In genomic region chr4:67723949-67724348, GRCh38 we compare ENCODE assay signal across 1 cellular context.
TF ChIP-seq lines count a peak whose summit lies in the region.

No MANE protein-coding gene starts in this region.

TF ChIP-seq in H1, 55 proteins besides CTCF, POLR2A, EP300 and RAD21:
- TF ChIP-seq CBX5 (IDR thresholded peaks at IDR 0.05; ENCODE audit: low read depth, low read length), result no peak
- TF ChIP-seq MAX (IDR thresholded peaks at IDR 0.05), result 0 out of 2 replicates have a peak, but pooled peaks have one; percentile 19
- 0 out of 2 replicates have a peak, but pooled peaks have one; percentile 37 for TF ChIP-seq JUN (IDR thresholded peaks at IDR 0.05; ENCODE audit: low read depth, low read length)
- peak; percentile 42; the same call in 1 of the 2 replicates for TF ChIP-seq YY1 (IDR thresholded peaks at IDR 0.05; ENCODE audit: low read depth, low read length)
- no peak for TF ChIP-seq SP1 (IDR thresholded peaks at IDR 0.05; ENCODE audit: low read depth, low read length)
- TF ChIP-seq NRF1 (IDR thresholded peaks at IDR 0.05; ENCODE audit: low read depth, low read length), result no peak
- no peak for TF ChIP-seq TAF1 (IDR thresholded peaks at IDR 0.05; ENCODE audit: low read depth, low read length)
